22 cellular contexts compared by ENCODE assay signal in the genomic region with DNA sequence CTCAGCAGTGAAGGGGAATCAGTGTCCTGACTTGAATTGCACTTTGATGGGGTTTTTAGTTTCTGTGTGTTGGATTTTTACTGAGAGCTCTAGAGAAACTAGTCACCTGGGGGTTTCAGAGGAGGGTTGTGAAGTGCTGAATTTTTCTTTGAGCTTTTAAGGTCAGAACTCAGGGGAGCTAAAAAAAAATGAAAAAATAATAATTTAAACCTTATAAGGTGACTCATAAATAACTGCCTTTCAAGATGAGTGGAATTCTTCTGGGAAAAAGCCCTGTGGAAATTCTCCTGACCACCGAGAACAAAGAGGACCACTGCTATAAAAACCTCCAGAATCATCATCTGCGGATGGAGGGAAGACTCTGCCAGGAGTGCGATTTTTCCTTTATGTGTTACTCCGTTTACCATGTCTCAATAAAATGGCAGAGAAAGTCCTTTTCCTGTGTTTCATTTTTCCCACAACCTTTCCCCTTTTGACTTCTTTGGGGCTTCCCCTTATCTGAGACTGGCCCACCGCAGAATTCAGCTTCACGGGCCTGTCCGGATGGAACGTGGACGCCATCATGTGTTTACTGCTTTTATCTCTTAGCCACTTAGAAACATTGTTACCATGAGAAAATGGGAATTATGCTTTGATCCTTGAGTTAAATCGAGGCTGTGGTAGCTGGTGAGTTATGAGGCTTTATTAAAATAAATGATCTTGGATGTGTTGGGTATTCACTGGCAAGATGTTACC. TPM values are rescaled to one million over a fixed set of nuclear protein-coding genes. Genes with fewer than 3 reads are reported as not detected.
DNase-seq lines count a peak whose midpoint lies in the region; ATAC-seq and TF ChIP-seq lines count a peak whose summit lies in the region.
"Had no signal": no experiment of that assay in that cellular context is flagged by ENCODE, and none has a peak within 500 bp of the region (broad histone marks: within the 10 kb centered on the region; RNA-seq: fewer than 3 reads in every experiment).

No MANE protein-coding gene starts in this region.

- no peak for ATAC-seq in DND-41 (ENCODE audit: insufficient read depth, low read depth)
- peak; percentile 49 for ATAC-seq in activated T-helper 17 cell treated with anti-CD3 and anti-CD28 coated beads, Interleukin-2, amount 50 U/mL, for 72 hours (replicated peaks)
- no peak for ATAC-seq in HG03025 (IDR thresholded peaks at IDR 0.05; ENCODE audit: low FRiP score, unreplicated experiment)
- no peak for ATAC-seq in right lobe of liver
- ATAC-seq: naive thymus-derived CD4-positive, alpha-beta T cell had no signal

- no peak overlapping the region for H3K4me2 ChIP-seq in DND-41 (ENCODE audit: insufficient read depth, low read length)

- no peaks in the 10 kb centered on the region for H3K9me3 Mint-ChIP-seq in activated T-helper 17 cell treated with anti-CD3 and anti-CD28 coated beads, Interleukin-2, amount 50 U/mL, for 72 hours
- H3K9me3 Mint-ChIP-seq in glutamatergic neuron (ENCODE audit: unreplicated experiment): peaks cover 1% of the 10 kb centered on the region
- H3K9me3 Mint-ChIP-seq: activated B cell treated with CpG ODN at 0.5 μM for 24 hours; activated naive CD8-positive, alpha-beta T cell treated with anti-CD3 and anti-CD28 coated beads, Interleukin-2, amount 10 ng/mL, durations not matched to agents 7 days and 5 days; CD4-positive, CD25-positive, alpha-beta regulatory T cell; naive thymus-derived CD4-positive, alpha-beta T cell had no signal

- H4K20me1 ChIP-seq in DND-41 (ENCODE audit: insufficient read depth, low read length): peaks cover 44% of the 10 kb centered on the region; the same call in 1 of the 2 replicates

- peaks cover 14% of the 10 kb centered on the region for H3K36me3 Mint-ChIP-seq in activated T-helper 17 cell treated with anti-CD3 and anti-CD28 coated beads, Interleukin-2, amount 50 U/mL, for 72 hours (ENCODE audit: low read depth)
- no peaks in the 10 kb centered on the region for H3K36me3 Mint-ChIP-seq in glutamatergic neuron (ENCODE audit: unreplicated experiment)

- H3K27me3 ChIP-seq in DND-41 (ENCODE audit: insufficient read depth, low read length, poor library complexity): no peaks in the 10 kb centered on the region
- no peaks in the 10 kb centered on the region for H3K27me3 ChIP-seq in tibial artery
- H3K27me3 ChIP-seq in right lobe of liver: no peaks in the 10 kb centered on the region

- no peaks in the 10 kb centered on the region for H3K9me3 ChIP-seq in DND-41 (ENCODE audit: insufficient read depth, low read length, severe bottlenecking)
- H3K9me3 ChIP-seq in tibial artery: no peaks in the 10 kb centered on the region
- H3K9me3 ChIP-seq in right lobe of liver: no peaks in the 10 kb centered on the region

- no peaks in the 10 kb centered on the region for H3K27me3 Mint-ChIP-seq in activated T-helper 17 cell treated with anti-CD3 and anti-CD28 coated beads, Interleukin-2, amount 50 U/mL, for 72 hours
- H3K27me3 Mint-ChIP-seq in glutamatergic neuron (ENCODE audit: unreplicated experiment): peaks cover 2% of the 10 kb centered on the region
- H3K27me3 Mint-ChIP-seq: activated B cell treated with CpG ODN at 0.5 μM for 24 hours; activated naive CD8-positive, alpha-beta T cell treated with anti-CD3 and anti-CD28 coated beads, Interleukin-2, amount 10 ng/mL, durations not matched to agents 7 days and 5 days; CD4-positive, CD25-positive, alpha-beta regulatory T cell; naive thymus-derived CD4-positive, alpha-beta T cell had no signal

- no peak overlapping the region for H3K4me3 Mint-ChIP-seq in activated T-helper 17 cell treated with anti-CD3 and anti-CD28 coated beads, Interleukin-2, amount 50 U/mL, for 72 hours
- no peak overlapping the region for H3K4me3 Mint-ChIP-seq in glutamatergic neuron (ENCODE audit: unreplicated experiment)
- H3K4me3 Mint-ChIP-seq: activated B cell treated with CpG ODN at 0.5 μM for 24 hours; activated naive CD8-positive, alpha-beta T cell treated with anti-CD3 and anti-CD28 coated beads, Interleukin-2, amount 10 ng/mL, durations not matched to agents 7 days and 5 days; CD4-positive, CD25-positive, alpha-beta regulatory T cell; naive thymus-derived CD4-positive, alpha-beta T cell had no signal

- H3K36me3 ChIP-seq in DND-41 (ENCODE audit: insufficient read depth, low read length): peaks cover 16% of the 10 kb centered on the region
- H3K36me3 ChIP-seq in tibial artery: peaks cover 0 to 7% (median 0%) of the 10 kb centered on the region in 3 donors
- H3K36me3 ChIP-seq in right lobe of liver: no peaks in the 10 kb centered on the region

- H3K4me3 ChIP-seq in DND-41 (ENCODE audit: low read depth in 1 of 2, low read length in 2 of 2) (no peak overlapping the region), tibial artery (no peak overlapping the region), right lobe of liver (no peak overlapping the region)

- H2AFZ ChIP-seq in DND-41 (ENCODE audit: low read depth, low read length): no peak overlapping the region
- H2AFZ ChIP-seq: parathyroid adenoma had no signal

- peaks cover 94% of the 10 kb centered on the region for H3K79me2 ChIP-seq in DND-41 (ENCODE audit: insufficient read depth, low read length)

- H3K9ac ChIP-seq in DND-41 (ENCODE audit: low read depth, low read length): no peak overlapping the region
- H3K9ac ChIP-seq: parathyroid adenoma had no signal

- H3K27ac Mint-ChIP-seq in activated T-helper 17 cell treated with anti-CD3 and anti-CD28 coated beads, Interleukin-2, amount 50 U/mL, for 72 hours: peak overlapping the region; percentile 52
- H3K27ac Mint-ChIP-seq in glutamatergic neuron (ENCODE audit: unreplicated experiment): peak overlapping the region; percentile 30
- H3K27ac Mint-ChIP-seq: activated B cell treated with CpG ODN at 0.5 μM for 24 hours; activated naive CD8-positive, alpha-beta T cell treated with anti-CD3 and anti-CD28 coated beads, Interleukin-2, amount 10 ng/mL, durations not matched to agents 7 days and 5 days; naive thymus-derived CD4-positive, alpha-beta T cell had no signal

- peaks cover 6% of the 10 kb centered on the region; the same call in 1 of the 2 replicates for H3K4me1 ChIP-seq in DND-41 (ENCODE audit: insufficient read depth, low read length)
- H3K4me1 ChIP-seq in tibial artery: peaks cover 0 to 5% (median 2%) of the 10 kb centered on the region in 4 donors
- H3K4me1 ChIP-seq in right lobe of liver: no peaks in the 10 kb centered on the region
- H3K4me1 ChIP-seq: parathyroid adenoma had no signal

- DNase-seq in DND-41: no peak
- peak; percentile 40 for DNase-seq in ELR (ENCODE audit: low read depth)
- no peak for DNase-seq in glutamatergic neuron
- DNase-seq in tibial artery: no peak
- DNase-seq in right lobe of liver: no peak
- DNase-seq: activated B cell treated with CpG ODN at 0.5 μM for 24 hours; activated naive CD8-positive, alpha-beta T cell treated with anti-CD3 and anti-CD28 coated beads, Interleukin-2, amount 10 ng/mL, durations not matched to agents 7 days and 5 days; activated T-cell treated with anti-CD3 and anti-CD28 coated beads, Interleukin-2, amount 50 U/mL, for 48 hours; CD4-positive, CD25-positive, alpha-beta regulatory T cell; dermis blood vessel endothelial cell; GDM1; HCEC 1CT; KBM-7; mesenchymal stem cell; naive thymus-derived CD4-positive, alpha-beta T cell; NCI-H1436 treated with DMSO at 0.1 percent for 48 hours; NCI-H2171; NCI-H524 treated with DMSO at 0.1 percent for 48 hours; T1000 had no signal

- no peak for TF ChIP-seq POLR2A in right lobe of liver (IDR thresholded peaks at IDR 0.05)

- H3K27ac ChIP-seq in DND-41 (ENCODE audit: low read length) (0 out of 2 replicates have a peak overlapping the region, but pooled peaks have one; percentile 19), tibial artery (no peak overlapping the region), right lobe of liver (no peak overlapping the region)
- H3K27ac ChIP-seq: parathyroid adenoma had no signal

- TF ChIP-seq CTCF in DND-41 (IDR thresholded peaks at IDR 0.05; ENCODE audit: borderline replicate concordance, extremely low read depth, low read length, poor library complexity, severe bottlenecking): no peak
- TF ChIP-seq CTCF in glutamatergic neuron (IDR thresholded peaks at IDR 0.05; ENCODE audit: partially characterized antibody, unreplicated experiment): no peak
- no peak for TF ChIP-seq CTCF in tibial artery (IDR thresholded peaks at IDR 0.05)
- TF ChIP-seq CTCF in right lobe of liver (IDR thresholded peaks at IDR 0.05): no peak

- 77% methylated on average over 10 of the region's 10 CpGs for WGBS in right lobe of liver (ENCODE audit: insufficient coverage, low coverage, low lambda C conversion rate, missing lambda C conversion rate)

- intact Hi-C loops in tibial artery (cut with DNase I; ENCODE audit: low total_unique reads) (no loop called here), right lobe of liver (cut with DNase I) (no loop called here)

- peaks cover 37% of the 10 kb centered on the region for H3K4me1 Mint-ChIP-seq in activated T-helper 17 cell treated with anti-CD3 and anti-CD28 coated beads, Interleukin-2, amount 50 U/mL, for 72 hours
- H3K4me1 Mint-ChIP-seq in glutamatergic neuron (ENCODE audit: low read depth, unreplicated experiment): peaks cover 23% of the 10 kb centered on the region

RNA-seq across cellular contexts. Expression of gene RPTOR, which starts 39.7 kb away (rescaled TPM):
- 100 to 1,000 TPM in 1 of 2 donors, 10 to 100 TPM in 1; 62.0 to 228 TPM for total RNA-seq in activated T-helper 17 cell treated with anti-CD3 and anti-CD28 coated beads, Interleukin-2, amount 50 U/mL, for 72 hours
- total RNA-seq in glutamatergic neuron (ENCODE audit: unreplicated experiment) (39.8 TPM), right lobe of liver (10 to 100 TPM; 13.1 to 24.0 (median 15.5) TPM)
